Comparison of ENCODE assay signal across 9 cellular contexts in the genomic region with DNA sequence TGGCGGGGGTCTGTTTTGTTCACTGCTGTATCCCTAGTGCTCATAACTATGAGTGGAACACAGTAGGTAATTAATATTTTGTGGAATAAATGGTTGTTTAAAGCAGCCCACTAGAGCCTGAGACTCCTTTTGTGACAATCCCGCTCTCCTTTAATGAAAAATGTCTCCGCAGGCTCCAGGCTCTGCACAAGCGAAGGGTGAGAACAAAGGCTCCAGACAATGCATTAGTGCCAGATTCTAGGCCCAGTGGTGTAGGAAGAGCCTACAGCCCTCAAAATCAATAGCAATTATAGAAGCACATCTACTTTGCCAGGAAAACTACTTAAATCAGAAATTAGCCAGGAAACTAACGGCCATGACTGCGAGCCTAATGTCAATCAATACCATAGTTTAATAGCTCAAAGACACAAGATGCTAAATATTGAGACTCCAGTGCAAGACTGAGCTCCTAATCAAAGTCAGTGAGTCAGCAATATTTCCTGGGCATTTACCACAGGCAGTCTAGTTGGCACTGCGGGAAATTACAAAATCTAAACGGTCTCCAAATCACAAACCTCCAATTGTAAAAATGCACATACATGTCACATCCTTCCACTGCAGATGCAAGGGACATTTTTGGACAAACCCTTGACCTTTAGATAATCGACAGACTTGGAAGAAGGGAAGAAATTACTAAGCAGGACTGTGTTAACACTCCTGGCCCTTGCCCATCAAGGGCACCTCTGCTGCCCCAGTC. TPM values are rescaled to one million over a fixed set of nuclear protein-coding genes. Genes with fewer than 3 reads are reported as not detected.
DNase-seq lines count a peak whose midpoint lies in the region; ATAC-seq and TF ChIP-seq lines count a peak whose summit lies in the region.
"Had no signal": no experiment of that assay in that cellular context is flagged by ENCODE, and none has a peak within 500 bp of the region (broad histone marks: within the 10 kb centered on the region; RNA-seq: fewer than 3 reads in every experiment).

No MANE protein-coding gene starts in this region.

- peaks cover 28 to 81% (median 73%) of the 10 kb centered on the region in 10 experiments for H3K4me1 ChIP-seq in BLaER1 treated with 17β-estradiol and CSF1 and Interleukin-3, amounts not matched to agents 10 nM and 100 nM

- H3K27me3 Mint-ChIP-seq in chondrocyte (ENCODE audit: low read depth) (no peaks in the 10 kb centered on the region), neural crest cell (ENCODE audit: low read depth) (peaks cover 45% of the 10 kb centered on the region)
- no peaks in the 10 kb centered on the region for H3K27me3 Mint-ChIP-seq in effector memory CD8-positive, alpha-beta T cell

- H3K4me3 Mint-ChIP-seq in chondrocyte (ENCODE audit: unreplicated experiment) = peak overlapping the region; percentile 96
- H3K4me3 Mint-ChIP-seq in neural crest cell = peak overlapping the region; percentile 84
- H3K4me3 Mint-ChIP-seq in effector memory CD8-positive, alpha-beta T cell = peak overlapping the region in 1 of 2 donors; percentile 90

- H4K20me1 ChIP-seq in BLaER1 treated with 17β-estradiol and CSF1 and Interleukin-3, amounts not matched to agents 10 nM and 100 nM = peaks cover 0 to 72% (median 63%) of the 10 kb centered on the region in 11 experiments; a peak in 20 of 22 replicates

- no peaks in the 10 kb centered on the region for H3K27me3 ChIP-seq in BLaER1 treated with 17β-estradiol and CSF1 and Interleukin-3, amounts not matched to agents 10 nM and 100 nM

- H3K9me3 Mint-ChIP-seq in chondrocyte (ENCODE audit: low read depth) = no peaks in the 10 kb centered on the region
- H3K9me3 Mint-ChIP-seq in neural crest cell = no peaks in the 10 kb centered on the region
- H3K9me3 Mint-ChIP-seq in effector memory CD8-positive, alpha-beta T cell = no peaks in the 10 kb centered on the region

- H3K27ac ChIP-seq in BLaER1 treated with 17β-estradiol and CSF1 and Interleukin-3, amounts not matched to agents 10 nM and 100 nM = peak overlapping the region; percentile 14 to 98 (median 40); a peak in 19 of 22 replicates

- intact Hi-C loops in posterior cingulate gyrus (cut with DNase I) = no loop called here

- DNase-seq in NCI-H2227 (lab: John Stamatoyannopoulos, UW; ENCODE audit: unreplicated experiment) (peak; percentile 19), chondrocyte (ENCODE audit: low spot score) (no peak), neural crest cell (ENCODE audit: low read depth, low spot score) (no peak), posterior cingulate gyrus (no peak), AG08395 (ENCODE audit: low spot score) (no peak)
- DNase-seq in effector memory CD8-positive, alpha-beta T cell = no peak
- DNase-seq: NCI-H1436 treated with DMSO at 0.1 percent for 48 hours had no signal

- peak overlapping the region in 9 of 11 experiments; percentile 12 to 98 (median 96); a peak in 12 of 22 replicates for H3K9ac ChIP-seq in BLaER1 treated with 17β-estradiol and CSF1 and Interleukin-3, amounts not matched to agents 10 nM and 100 nM

- H3K27ac Mint-ChIP-seq in chondrocyte (ENCODE audit: unreplicated experiment) = peak overlapping the region; percentile 99
- H3K27ac Mint-ChIP-seq in neural crest cell (ENCODE audit: unreplicated experiment) = no peak overlapping the region
- H3K27ac Mint-ChIP-seq in effector memory CD8-positive, alpha-beta T cell = peak overlapping the region in 1 of 2 donors; percentile 23

- H3K36me3 Mint-ChIP-seq in chondrocyte (ENCODE audit: low read depth) (peaks cover 44% of the 10 kb centered on the region), neural crest cell (ENCODE audit: low read depth) (no peaks in the 10 kb centered on the region)
- H3K36me3 Mint-ChIP-seq in effector memory CD8-positive, alpha-beta T cell (ENCODE audit: insufficient read depth) = peaks cover 39% of the 10 kb centered on the region

- H3K4me1 Mint-ChIP-seq in chondrocyte (ENCODE audit: low read depth) = peaks cover 71% of the 10 kb centered on the region
- H3K4me1 Mint-ChIP-seq in neural crest cell = peaks cover 85% of the 10 kb centered on the region
- H3K4me1 Mint-ChIP-seq in effector memory CD8-positive, alpha-beta T cell (ENCODE audit: low read depth in 2 of 2) = peaks cover 60 to 74% of the 10 kb centered on the region in 2 donors

- H3K4me2 ChIP-seq in BLaER1 treated with 17β-estradiol and CSF1 and Interleukin-3, amounts not matched to agents 10 nM and 100 nM = peak overlapping the region; percentile 81 to 99 (median 94); a peak in 21 of 22 replicates

- peaks cover 14 to 66% (median 53%) of the 10 kb centered on the region in 11 experiments; a peak in 21 of 22 replicates for H3K36me3 ChIP-seq in BLaER1 treated with 17β-estradiol and CSF1 and Interleukin-3, amounts not matched to agents 10 nM and 100 nM

- ATAC-seq in GM21717 (IDR thresholded peaks at IDR 0.05; ENCODE audit: unreplicated experiment) = no peak
- no peak for ATAC-seq in effector memory CD8-positive, alpha-beta T cell (replicated peaks)

- no peaks in the 10 kb centered on the region for H3K9me3 ChIP-seq in BLaER1 treated with 17β-estradiol and CSF1 and Interleukin-3, amounts not matched to agents 10 nM and 100 nM (replicated peaks in 1 of 11)

- TF ChIP-seq CTCF in chondrocyte (IDR thresholded peaks at IDR 0.05) (no peak), neural crest cell (conservative IDR thresholded peaks at IDR 0.05) (no peak)

- peak overlapping the region in 8 of 10 experiments; percentile 69 to 99 (median 90); a peak in 15 of 20 replicates for H3K4me3 ChIP-seq in BLaER1 treated with 17β-estradiol and CSF1 and Interleukin-3, amounts not matched to agents 10 nM and 100 nM

RNA-seq across cellular contexts. Expression of a gene that starts 2.3 kb away (rescaled TPM):
- 2,649 to 2,819 TPM (median 2,779 TPM) in 3 replicates for total RNA-seq in chondrocyte
- 122 and 129 TPM in 2 replicates for total RNA-seq in neural crest cell

Comparison
In these comparisons a context has a peak if more than half of its experiments do, and no peak if none do; other contexts are left out.
1. RNA of a gene that starts 2.3 kb away (total RNA-seq): 2,649 to 2,819 TPM in chondrocyte; 122 to 129 TPM in neural crest cell; every median in the first group is over 10 times any median in the second.